Comparison of ENCODE assay signal across 10 cellular contexts in the genomic region with DNA sequence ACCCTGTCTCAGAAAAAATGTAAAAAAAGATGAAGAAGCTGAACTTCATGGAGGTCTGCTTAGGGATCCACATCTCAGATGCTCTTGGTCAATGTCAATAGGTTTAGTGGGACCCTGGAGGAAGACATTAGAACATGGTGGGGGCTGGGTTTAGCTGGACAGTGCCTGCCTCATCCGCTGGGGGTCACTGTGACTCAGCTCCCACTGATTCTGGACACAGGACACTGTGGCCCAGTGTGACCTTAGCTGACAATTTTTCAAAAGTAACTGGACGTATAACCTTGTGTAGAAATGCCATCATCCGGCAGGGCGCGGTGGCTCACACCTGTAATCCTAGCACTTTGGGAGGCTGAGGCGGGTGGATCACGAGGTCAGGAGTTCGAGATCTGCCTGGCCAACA. TPM values are rescaled to one million over a fixed set of nuclear protein-coding genes. Genes with fewer than 3 reads are reported as not detected.
A peak's percentile ranks its signal among the peaks of the same experiment; 100 is the strongest.
DNase-seq lines count a peak whose midpoint lies in the region; ATAC-seq and TF ChIP-seq lines count a peak whose summit lies in the region.
"Had no signal": no experiment of that assay in that cellular context is flagged by ENCODE, and none has a peak within 500 bp of the region (broad histone marks: within the 10 kb centered on the region; RNA-seq: fewer than 3 reads in every experiment).

No MANE protein-coding gene starts in this region.

- H3K4me1 ChIP-seq in RWPE2 (ENCODE audit: insufficient read depth, poor library complexity, severe bottlenecking) (peaks cover 15% of the 10 kb centered on the region), smooth muscle cell (ENCODE audit: low read depth) (peaks cover 7% of the 10 kb centered on the region)

- no peak overlapping the region for H3K4me3 ChIP-seq in GM12875 (ENCODE audit: low read depth, low read length)
- H3K4me3 ChIP-seq in RWPE2 (ENCODE audit: severe bottlenecking): no peak overlapping the region
- no peak overlapping the region for H3K4me3 ChIP-seq in fibroblast of villous mesenchyme (ENCODE audit: low read depth, low read length)
- H3K4me3 ChIP-seq in smooth muscle cell: no peak overlapping the region
- H3K4me3 ChIP-seq in MG63: no peak overlapping the region

- no peaks in the 10 kb centered on the region for H3K9me3 ChIP-seq in RWPE2 (ENCODE audit: severe bottlenecking)
- H3K9me3 ChIP-seq in smooth muscle cell (replicated peaks; ENCODE audit: low read depth): no peaks in the 10 kb centered on the region
- peaks cover 12% of the 10 kb centered on the region for H3K9me3 ChIP-seq in MG63

- WGBS in smooth muscle cell (ENCODE audit: low lambda C conversion rate): 86% methylated on average over 8 of the region's 8 CpGs

- H3K36me3 ChIP-seq in RWPE2 (ENCODE audit: low read depth): no peaks in the 10 kb centered on the region
- no peaks in the 10 kb centered on the region for H3K36me3 ChIP-seq in smooth muscle cell (ENCODE audit: low read depth)
- H3K36me3 ChIP-seq in MG63: no peaks in the 10 kb centered on the region

- no peak for ATAC-seq in RWPE2 (ENCODE audit: low read depth)
- ATAC-seq: effector memory CD8-positive, alpha-beta T cell had no signal

- no peaks in the 10 kb centered on the region for H3K79me2 ChIP-seq in smooth muscle cell (ENCODE audit: low read depth)

- H3K27ac ChIP-seq in RWPE2 (ENCODE audit: poor library complexity, severe bottlenecking) (no peak overlapping the region), smooth muscle cell (ENCODE audit: low read depth) (no peak overlapping the region)

- no peak overlapping the region for H3K9ac ChIP-seq in smooth muscle cell (ENCODE audit: low read depth)

- TF ChIP-seq CTCF in GM12875 (IDR thresholded peaks at IDR 0.05; ENCODE audit: borderline replicate concordance, insufficient read depth, low read depth, low read length) (peak; percentile 63), RWPE2 (IDR thresholded peaks at IDR 0.05; ENCODE audit: poor library complexity, severe bottlenecking) (peak; percentile 35), fibroblast of villous mesenchyme (IDR thresholded peaks at IDR 0.05; ENCODE audit: insufficient read depth, low read depth, low read length) (peak; percentile 51), smooth muscle cell (IDR thresholded peaks at IDR 0.05; ENCODE audit: borderline replicate concordance, insufficient read depth, poor library complexity, severe bottlenecking) (peak; percentile 24)

- H2AFZ ChIP-seq in smooth muscle cell (ENCODE audit: low read depth): no peak overlapping the region

- DNase-seq in RWPE2 (ENCODE audit: low spot score) (no peak), fibroblast of villous mesenchyme (ENCODE audit: low read depth) (no peak), smooth muscle cell (lab: John Stamatoyannopoulos, UW; ENCODE audit: unreplicated experiment) (no peak), MG63 (no peak), ecto neural progenitor cell (ENCODE audit: low spot score) (no peak)
- DNase-seq in activated CD4-positive, alpha-beta T cell treated with anti-CD3 and anti-CD28 coated beads, Interleukin-2, amount 50 U/mL, for 1 hour: no peak
- DNase-seq: activated naive CD4-positive, alpha-beta T cell treated with Interleukin-2 at 50 U/mL for 16 hours; effector memory CD8-positive, alpha-beta T cell; NCI-H774 had no signal

- H3K27me3 ChIP-seq in RWPE2 (ENCODE audit: insufficient read depth, poor library complexity, severe bottlenecking): no peaks in the 10 kb centered on the region
- H3K27me3 ChIP-seq in smooth muscle cell (ENCODE audit: low read depth): no peaks in the 10 kb centered on the region
- peaks cover 10% of the 10 kb centered on the region for H3K27me3 ChIP-seq in MG63

- H3K4me2 ChIP-seq in smooth muscle cell: no peak overlapping the region

- H3F3A ChIP-seq in smooth muscle cell (ENCODE audit: low read depth): no peaks in the 10 kb centered on the region

- no peaks in the 10 kb centered on the region for H4K20me1 ChIP-seq in smooth muscle cell (ENCODE audit: low read depth)

RNA-seq across cellular contexts. Expression of gene HNRNPAB, which starts 7.3 kb away (rescaled TPM):
- total RNA-seq in fibroblast of villous mesenchyme: 52.8 and 63.5 TPM in 2 replicates
- total RNA-seq in smooth muscle cell: 79.3 and 83.0 TPM in 2 replicates
- polyA plus RNA-seq in smooth muscle cell: 169 and 170 TPM in 2 replicates
- 250 and 316 TPM in 2 replicates for total RNA-seq in MG63 (2014; rRNA removed; shearing (Covaris generic); ENCODE audit: low replicate concordance)

RNA-seq across cellular contexts. Expression of gene GMCL2, which starts 9.8 kb away (rescaled TPM):
- total RNA-seq in fibroblast of villous mesenchyme (not detected in 2 replicates), smooth muscle cell (0.13 and 0.22 TPM in 2 replicates)
- polyA plus RNA-seq in smooth muscle cell: not detected in 2 replicates
- total RNA-seq in MG63 (2014; rRNA removed; shearing (Covaris generic); ENCODE audit: low replicate concordance): not detected in 2 replicates

RNA-seq across cellular contexts. Expression of gene PHYKPL, which starts 35.6 kb away (rescaled TPM):
- 31.5 and 32.2 TPM in 2 replicates for total RNA-seq in fibroblast of villous mesenchyme
- 15.7 and 17.1 TPM in 2 replicates for total RNA-seq in smooth muscle cell
- polyA plus RNA-seq in smooth muscle cell: 27.8 and 34.2 TPM in 2 replicates
- total RNA-seq in MG63 (2014; rRNA removed; shearing (Covaris generic); ENCODE audit: low replicate concordance): 37.7 and 50.9 TPM in 2 replicates

RNA-seq across cellular contexts. Expression of gene NHP2, which starts 43.3 kb away (rescaled TPM):
- 88.1 and 102 TPM in 2 replicates for total RNA-seq in fibroblast of villous mesenchyme
- 162 and 324 TPM in 2 replicates for total RNA-seq in smooth muscle cell
- 166 and 167 TPM in 2 replicates for polyA plus RNA-seq in smooth muscle cell
- 441 and 476 TPM in 2 replicates for total RNA-seq in MG63 (2014; rRNA removed; shearing (Covaris generic); ENCODE audit: low replicate concordance)
